Comparison of ENCODE assay signal across 7 cellular contexts in genomic region chr19:48933382-48933932, GRCh38. TPM values are rescaled to one million over a fixed set of nuclear protein-coding genes. Genes with fewer than 3 reads are reported as not detected.
DNase-seq lines count a peak whose midpoint lies in the region; ATAC-seq and TF ChIP-seq lines count a peak whose summit lies in the region.

Gene DHDH (plus strand): TSS chr19:48933699. CDS start chr19:48933722, 23 bp downstream.

- peak; percentile 57 for ATAC-seq in GM18907 (IDR thresholded peaks at IDR 0.05; ENCODE audit: unreplicated experiment)
- peak; percentile 91 to 93 for ATAC-seq in upper lobe of left lung (ENCODE audit: low FRiP score in 2 of 2)

- TF ChIP-seq EP300 in upper lobe of left lung (IDR thresholded peaks at IDR 0.05), result no peak

- H3K27me3 ChIP-seq in right atrium auricular region (no peaks in the 10 kb centered on the region), upper lobe of left lung (no peaks in the 10 kb centered on the region)

- peaks cover 0 to 12% of the 10 kb centered on the region in 2 donors for H3K4me1 ChIP-seq in right atrium auricular region
- peaks cover 0 to 18% (median 7%) of the 10 kb centered on the region in 4 donors for H3K4me1 ChIP-seq in upper lobe of left lung

- peak in 2 of 4 donors; percentile 55 to 85 for TF ChIP-seq POLR2A in upper lobe of left lung (IDR thresholded peaks at IDR 0.05)

- H3K27ac ChIP-seq in right atrium auricular region, result no peak within 1 kb of the TSS
- peak within 1 kb of the TSS; percentile 38 to 75 (median 56) for H3K27ac ChIP-seq in upper lobe of left lung

- no peaks in the 10 kb centered on the region for H3K9me3 ChIP-seq in right atrium auricular region
- no peaks in the 10 kb centered on the region for H3K9me3 ChIP-seq in upper lobe of left lung

- 1 to 4% methylated on average over 9 to 23 of the region's 43 CpGs for WGBS in upper lobe of left lung, 2 donors

- TF ChIP-seq CTCF in right atrium auricular region (IDR thresholded peaks at IDR 0.05) (no peak), upper lobe of left lung (IDR thresholded peaks at IDR 0.05) (no peak)

- intact Hi-C loops in posterior vena cava (cut with DNase I), result no loop called here

- H3K36me3 ChIP-seq in right atrium auricular region (no peaks in the 10 kb centered on the region), upper lobe of left lung (no peaks in the 10 kb centered on the region)

- DNase-seq in NCI-H1092 treated with DMSO at 0.1 percent for 48 hours (lab: John Stamatoyannopoulos, UW) (peak; percentile 66), T follicular helper cell (ENCODE audit: low read depth) (peak; percentile 81), right atrium auricular region (ENCODE audit: low spot score) (peak; percentile 68), posterior vena cava (ENCODE audit: low spot score) (peak; percentile 85), upper lobe of left lung (peak; percentile 93 to 98)
- DNase-seq in activated naive CD8-positive, alpha-beta T cell treated with anti-CD3 and anti-CD28 coated beads, Interleukin-2, amount 50 U/mL, for 16 hours (ENCODE audit: low read depth, low spot score), result peak; percentile 51

- H3K4me3 ChIP-seq in right atrium auricular region (peak within 1 kb of the TSS; percentile 22 to 52), upper lobe of left lung (peak within 1 kb of the TSS; percentile 41 to 56 (median 51))

RNA-seq across cellular contexts. Expression of gene DHDH, which starts in this region (rescaled TPM):
- not detected for total RNA-seq in right atrium auricular region
- not detected for total RNA-seq in posterior vena cava
- total RNA-seq in upper lobe of left lung, result 1 to 10 TPM; 1.9 to 6.3 (median 2.8) TPM

Comparison
In these comparisons a context has a peak if more than half of its experiments do, and no peak if none do; other contexts are left out.
1. Peak in DNase-seq and H3K4me3 ChIP-seq in right atrium auricular region; RNA of the gene not detected or under 1 TPM.
2. Peak in DNase-seq in posterior vena cava; RNA of the gene not detected or under 1 TPM.
3. H3K27ac ChIP-seq: peak in upper lobe of left lung (4 of 4); none in right atrium auricular region (0 of 2).
4. Peak in every context shown above with its lines, with median percentiles within 50 percentile points of each other: DNase-seq.